In genomic region chr17:59916446-59916845, GRCh38 we compare ENCODE assay signal across 18 cellular contexts.
"Had no signal": no experiment of that assay in that cellular context is flagged by ENCODE, and none has a peak within 500 bp of the region (broad histone marks: within the 10 kb centered on the region; RNA-seq: fewer than 3 reads in every experiment).

No MANE protein-coding gene starts in this region.

- H3K9me3 ChIP-seq: prostate gland, right atrium auricular region, thoracic aorta, tibial nerve, upper lobe of left lung had no signal

- H3K4me3 Mint-ChIP-seq: memory B cell; naive thymus-derived CD4-positive, alpha-beta T cell; nephron; stimulated activated effector memory CD8-positive, alpha-beta T cell treated with anti-CD3 and anti-CD28 coated beads, Interleukin-12 subunit alpha, Interleukin-12 subunit beta, amount 100 ng/mL, for 72 hours had no signal

- H3K4me3 ChIP-seq: lung, prostate gland, right atrium auricular region, thoracic aorta, tibial nerve, upper lobe of left lung had no signal

- H3K27me3 Mint-ChIP-seq: memory B cell; naive thymus-derived CD4-positive, alpha-beta T cell had no signal

- H3K4me1 Mint-ChIP-seq: memory B cell, nephron had no signal

- H3K27ac ChIP-seq: prostate gland, right atrium auricular region, thoracic aorta, tibial nerve, upper lobe of left lung had no signal

- H3K9me3 Mint-ChIP-seq: memory B cell; nephron; stimulated activated effector memory CD8-positive, alpha-beta T cell treated with anti-CD3 and anti-CD28 coated beads, Interleukin-12 subunit alpha, Interleukin-12 subunit beta, amount 100 ng/mL, for 72 hours had no signal

- H3K27me3 ChIP-seq: right atrium auricular region, tibial nerve, upper lobe of left lung had no signal

- DNase-seq: cortex of kidney; head of caudate nucleus; naive thymus-derived CD4-positive, alpha-beta T cell; nucleus accumbens; stimulated activated CD4-positive, alpha-beta T cell treated with anti-CD3 and anti-CD28 coated beads, Interleukin-2, amount 100 ng/mL, for 24 hours; stimulated activated CD4-positive, alpha-beta T cell treated with anti-CD3 and anti-CD28 coated beads, Interleukin-4, amount 100 ng/mL, for 24 hours; stimulated activated naive CD4-positive, alpha-beta T cell treated with Interleukin-2 at 50 U/mL for 16 hours; upper lobe of left lung had no signal

- ATAC-seq: left lobe of liver; naive thymus-derived CD4-positive, alpha-beta T cell; sciatic nerve; stimulated activated effector memory CD8-positive, alpha-beta T cell treated with anti-CD3 and anti-CD28 coated beads, Interleukin-12 subunit alpha, Interleukin-12 subunit beta, amount 100 ng/mL, for 72 hours had no signal

- H3K4me1 ChIP-seq: prostate gland, right atrium auricular region had no signal

- H3K27ac Mint-ChIP-seq: memory B cell; nephron; stimulated activated effector memory CD8-positive, alpha-beta T cell treated with anti-CD3 and anti-CD28 coated beads, Interleukin-12 subunit alpha, Interleukin-12 subunit beta, amount 100 ng/mL, for 72 hours had no signal
